In the genomic region with DNA sequence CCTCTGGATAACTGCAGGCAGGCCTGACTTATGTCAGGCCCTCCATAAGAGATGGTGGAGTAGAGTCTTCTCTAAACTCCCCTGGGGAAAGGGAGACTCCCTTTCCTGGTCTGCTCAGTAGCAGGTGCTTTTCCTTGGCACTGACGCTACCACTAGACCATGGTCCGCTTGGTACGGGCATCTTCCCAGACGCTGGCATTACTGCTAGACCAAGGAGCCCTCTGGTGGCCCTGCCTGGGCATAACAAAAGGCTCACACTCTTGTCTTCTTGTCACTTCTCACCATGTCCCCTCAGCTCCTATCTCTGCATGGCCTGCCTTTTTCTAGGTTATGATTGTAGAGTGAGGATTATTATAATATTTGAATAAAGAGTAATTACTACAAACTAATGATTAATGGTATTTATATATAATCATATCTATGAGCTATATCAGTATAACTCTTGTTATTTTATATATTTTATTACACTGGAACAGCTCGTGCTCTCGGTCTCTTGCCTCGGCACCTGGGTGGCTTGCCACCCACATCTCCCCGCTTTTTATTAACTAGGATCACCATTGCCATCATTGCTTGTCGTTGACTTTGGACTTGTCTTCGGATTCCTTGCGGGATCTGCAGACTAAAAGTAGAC, we compare ENCODE assay signal across 8 cellular contexts. TPM values are rescaled to one million over a fixed set of nuclear protein-coding genes. Genes with fewer than 3 reads are reported as not detected.
DNase-seq lines count a peak whose midpoint lies in the region; ATAC-seq lines count a peak whose summit lies in the region.

No MANE protein-coding gene starts in this region.

- no peak overlapping the region for H3K4ac ChIP-seq in mesendoderm (ENCODE audit: low read depth, low read length)

- H4K8ac ChIP-seq in mesendoderm (ENCODE audit: low read depth, low read length): no peak overlapping the region

- no CpG with 5 or more reads among the region's 11 CpGs for WGBS in mesendoderm (ENCODE audit: extremely low coverage, insufficient coverage, low lambda C conversion rate)

- no peak overlapping the region for H3K4me3 Mint-ChIP-seq in activated CD4-positive, alpha-beta T cell treated with anti-CD3 and anti-CD28 coated beads for 36 hours

- peaks cover 2% of the 10 kb centered on the region for H3K4me1 ChIP-seq in mesendoderm (ENCODE audit: control insufficient read depth, low read depth, low read length)

- no peak overlapping the region for H2BK15ac ChIP-seq in mesendoderm (replicated peaks; ENCODE audit: low read depth)

- POLR2A ChIA-PET in activated CD4-positive, alpha-beta T cell treated with anti-CD3 and anti-CD28 coated beads for 36 hours (lab: Charles Lee): interaction anchor here (1.3 to 2.2 kb wide), 2 partner anchors 22 to 28 kb away, joined by 6 to 15 read pairs; no protein-coding TSS in a partner anchor

- CTCF ChIA-PET in activated CD4-positive, alpha-beta T cell treated with anti-CD3 and anti-CD28 coated beads for 36 hours (lab: Charles Lee): interaction anchor here (0.7 to 2.3 kb wide), 8 partner anchors 9 to 145 kb away, joined by 3 to 7 read pairs (median 6); partner anchors contain the start of gene DHX8

- no peak overlapping the region for H3K27ac ChIP-seq in mesendoderm (ENCODE audit: low read depth, low read length)

- peaks cover 6% of the 10 kb centered on the region for H3K36me3 Mint-ChIP-seq in activated CD4-positive, alpha-beta T cell treated with anti-CD3 and anti-CD28 coated beads for 36 hours (ENCODE audit: low read depth)

- no peak overlapping the region for H3K27ac Mint-ChIP-seq in activated CD4-positive, alpha-beta T cell treated with anti-CD3 and anti-CD28 coated beads for 36 hours

- H3K9me3 Mint-ChIP-seq in activated CD4-positive, alpha-beta T cell treated with anti-CD3 and anti-CD28 coated beads for 36 hours (ENCODE audit: low read depth): no peaks in the 10 kb centered on the region

- H3K23ac ChIP-seq in mesendoderm (ENCODE audit: low read length): no peak overlapping the region

- intact Hi-C loops in activated CD4-positive, alpha-beta T cell treated with anti-CD3 and anti-CD28 coated beads for 36 hours (cut with DNase I, micrococcal nuclease): loop anchor here in 1 of 2 experiments (5.0 kb wide), 1 partner anchor 317 kb away; the partner anchor contains the start of gene VAT1

- H3K4me1 Mint-ChIP-seq in activated CD4-positive, alpha-beta T cell treated with anti-CD3 and anti-CD28 coated beads for 36 hours: peaks cover 38% of the 10 kb centered on the region

- H4K5ac ChIP-seq in mesendoderm (ENCODE audit: low read length): no peak overlapping the region

- no peak for ATAC-seq in activated CD4-positive, alpha-beta T cell treated with anti-CD3 and anti-CD28 coated beads for 36 hours
- ATAC-seq in stimulated activated naive CD8-positive, alpha-beta T cell treated with anti-CD3 and anti-CD28 coated beads, Interleukin-15, Interleukin-2, amounts not matched to agents 100 U/mL and 50 U/mL, for 24 hours: no peak
- no peak for ATAC-seq in GM18519 (IDR thresholded peaks at IDR 0.05; ENCODE audit: low FRiP score, unreplicated experiment)

- H3K79me1 ChIP-seq in mesendoderm (ENCODE audit: low read length): no peaks in the 10 kb centered on the region

- no peaks in the 10 kb centered on the region for H3K79me2 ChIP-seq in mesendoderm (ENCODE audit: control insufficient read depth, insufficient read depth, low read length)

- no peaks in the 10 kb centered on the region for H3K36me3 ChIP-seq in mesendoderm (ENCODE audit: control insufficient read depth, insufficient read depth, low read length)

- no peak overlapping the region for H3K4me2 ChIP-seq in mesendoderm (ENCODE audit: low read length)

- no peaks in the 10 kb centered on the region for H3K27me3 ChIP-seq in mesendoderm (ENCODE audit: insufficient read depth, low read length, poor library complexity)

- H3K9ac ChIP-seq in mesendoderm (ENCODE audit: low read length): no peak overlapping the region

- no peak overlapping the region for H2BK5ac ChIP-seq in mesendoderm (ENCODE audit: low read length)

- no peak overlapping the region for H2AK5ac ChIP-seq in mesendoderm (ENCODE audit: low read length)

- no peak overlapping the region for H2BK120ac ChIP-seq in mesendoderm (ENCODE audit: low read depth, low read length)

- no peaks in the 10 kb centered on the region for H3K27me3 Mint-ChIP-seq in activated CD4-positive, alpha-beta T cell treated with anti-CD3 and anti-CD28 coated beads for 36 hours

- no peak overlapping the region for H3K18ac ChIP-seq in mesendoderm (ENCODE audit: low read length)

- no peak overlapping the region for H3K56ac ChIP-seq in mesendoderm (ENCODE audit: low read length)

- H3K4me3 ChIP-seq in mesendoderm (ENCODE audit: low read length): no peak overlapping the region

- DNase-seq in NCI-H2107 treated with DMSO at 0.1 percent for 48 hours (lab: John Stamatoyannopoulos, UW; ENCODE audit: unreplicated experiment) (peak; percentile 61), NCI-H2107 (lab: John Stamatoyannopoulos, UW) (no peak), NCI-H2171 treated with DMSO at 0.1 percent for 48 hours (lab: John Stamatoyannopoulos, UW) (peak; percentile 79), dedifferentiated amniotic fluid mesenchymal stem cell (ENCODE audit: extremely low spot score) (peak; percentile 42), mesendoderm (peak; percentile 41)
- DNase-seq in activated CD4-positive, alpha-beta T cell treated with anti-CD3 and anti-CD28 coated beads for 36 hours: peak; percentile 81
- DNase-seq in stimulated activated naive CD8-positive, alpha-beta T cell treated with anti-CD3 and anti-CD28 coated beads, Interleukin-15, Interleukin-2, amounts not matched to agents 100 U/mL and 50 U/mL, for 24 hours: peak; percentile 72

RNA-seq across cellular contexts. Expression of gene ARL4D, which starts 59.8 kb away (rescaled TPM):
- total RNA-seq in activated CD4-positive, alpha-beta T cell treated with anti-CD3 and anti-CD28 coated beads for 36 hours: 1 to 10 TPM; 2.0 to 2.3 TPM
- 12.7 TPM for polyA plus RNA-seq in mesendoderm (2013, experiment 1 of 2)
- polyA plus RNA-seq in mesendoderm (2013, experiment 2 of 2): 11.4 TPM
